Comparison of ENCODE assay signal across 30 cellular contexts in genomic region chrX:10485331-10485730, GRCh38.
DNase-seq lines count a peak whose midpoint lies in the region; ATAC-seq, FAIRE-seq and TF ChIP-seq lines count a peak whose summit lies in the region.
"Had no signal": no experiment of that assay in that cellular context is flagged by ENCODE, and none has a peak within 500 bp of the region (broad histone marks: within the 10 kb centered on the region; RNA-seq: fewer than 3 reads in every experiment).

No MANE protein-coding gene starts in this region.

- TF ChIP-seq CTCF in heart left ventricle (IDR thresholded peaks at IDR 0.05) (no peak), astrocyte (IDR thresholded peaks at IDR 0.05; ENCODE audit: insufficient read depth, low read depth, low read length) (no peak), hepatocyte (IDR thresholded peaks at IDR 0.05; ENCODE audit: poor library complexity) (no peak), transverse colon (IDR thresholded peaks at IDR 0.05) (no peak)

- H3K27me3 ChIP-seq in heart left ventricle (no peaks in the 10 kb centered on the region), astrocyte (ENCODE audit: insufficient read depth, low read length) (no peaks in the 10 kb centered on the region), hepatocyte (no peaks in the 10 kb centered on the region), transverse colon (no peaks in the 10 kb centered on the region)
- H3K27me3 ChIP-seq: BE2C, thyroid gland had no signal

- H3K9me3 ChIP-seq in heart left ventricle (no peaks in the 10 kb centered on the region), astrocyte (ENCODE audit: insufficient read depth, low read depth, low read length) (no peaks in the 10 kb centered on the region), hepatocyte (ENCODE audit: low read depth) (no peaks in the 10 kb centered on the region), transverse colon (no peaks in the 10 kb centered on the region)
- H3K9me3 ChIP-seq: BE2C, thyroid gland had no signal

- in situ Hi-C loops in transverse colon (cut with MboI; ENCODE audit: low pct_ligation_motif_present in 1 of 4, low pct_unique_long_range_greater_than_20kb in 1 of 4, low sequenced_read_pairs in 3 of 4): no loop called here

- FAIRE-seq in astrocyte (lab: Jason Lieb, UNC): peak; percentile 98
- FAIRE-seq: endometrium, GM19239, H54, TTC549 had no signal

- H3K79me2 ChIP-seq in astrocyte (ENCODE audit: insufficient read depth, low read length): no peaks in the 10 kb centered on the region
- H3K79me2 ChIP-seq in hepatocyte: no peaks in the 10 kb centered on the region

- H3K27ac ChIP-seq in heart left ventricle: peak overlapping the region in 8 of 12 donors; percentile 29 to 95 (median 82)
- peak overlapping the region; percentile 57 for H3K27ac ChIP-seq in astrocyte (ENCODE audit: low read depth, low read length)
- peak overlapping the region; percentile 17 for H3K27ac ChIP-seq in hepatocyte
- H3K27ac ChIP-seq in transverse colon: peak overlapping the region in 3 of 4 donors; percentile 26 to 45 (median 43)
- H3K27ac ChIP-seq: SK-N-MC, thyroid gland had no signal

- H3K4me1 ChIP-seq in heart left ventricle (peaks cover 0 to 43% (median 12%) of the 10 kb centered on the region in 12 donors), astrocyte (ENCODE audit: insufficient read depth, low read length) (peaks cover 15% of the 10 kb centered on the region), hepatocyte (ENCODE audit: insufficient read depth) (no peaks in the 10 kb centered on the region), transverse colon (peaks cover 0 to 3% (median 0%) of the 10 kb centered on the region in 4 donors)

- H3K27ac Mint-ChIP-seq in astrocyte (ENCODE audit: unreplicated experiment): no peak overlapping the region
- H3K27ac Mint-ChIP-seq in activated T-cell treated with anti-CD3 and anti-CD28 coated beads, Interleukin-2, amount 50 U/mL, for 72 hours: no peak overlapping the region
- H3K27ac Mint-ChIP-seq: activated CD4-positive, alpha-beta memory T cell treated with anti-CD3 and anti-CD28 coated beads for 36 hours; activated naive CD4-positive, alpha-beta T cell treated with anti-CD3 and anti-CD28 coated beads, Interleukin-2, amount 50 U/mL, for 72 hours; activated T-helper 2 cell treated with anti-CD3 and anti-CD28 coated beads, Interferon-gamma antibody, Interleukin-2, Interleukin-4, amounts not matched to agents 10 μg/mL and 5 μg/mL and 100 μg/mL, durations not matched to agents 14 hours and 24 hours and 36 hours; dendritic cell treated with granulocyte-macrophage colony-stimulating factor and Interleukin-4, amounts not matched to agents 40 ng/mL and 50 ng/mL, for 4 days; stimulated activated naive CD8-positive, alpha-beta T cell treated with anti-CD3 and anti-CD28 coated beads, Interleukin-15, amount 100 ng/mL, for 72 hours had no signal

- no peak overlapping the region for H2AFZ ChIP-seq in astrocyte (ENCODE audit: low read depth, low read length)
- no peak overlapping the region for H2AFZ ChIP-seq in hepatocyte

- no peak for TF ChIP-seq EP300 in transverse colon (IDR thresholded peaks at IDR 0.05; ENCODE audit: low read depth)

- H4K20me1 ChIP-seq in astrocyte (ENCODE audit: insufficient read depth, low read length) (no peaks in the 10 kb centered on the region), hepatocyte (ENCODE audit: insufficient read depth, poor library complexity, severe bottlenecking) (no peaks in the 10 kb centered on the region)

- H3K4me2 ChIP-seq in astrocyte (ENCODE audit: low read length): no peak overlapping the region
- no peak overlapping the region for H3K4me2 ChIP-seq in hepatocyte

- TF ChIP-seq POLR2A in heart left ventricle (IDR thresholded peaks at IDR 0.05) (no peak), transverse colon (IDR thresholded peaks at IDR 0.05) (no peak)

- no peak for ATAC-seq in heart left ventricle
- ATAC-seq in left ventricle myocardium superior: no peak
- ATAC-seq in HG03354 (IDR thresholded peaks at IDR 0.05; ENCODE audit: poor library complexity, severe bottlenecking, unreplicated experiment): no peak
- ATAC-seq in activated T-cell treated with anti-CD3 and anti-CD28 coated beads, Interleukin-2, amount 50 U/mL, for 72 hours (replicated peaks in 1 of 2): no peak
- ATAC-seq: activated naive CD4-positive, alpha-beta T cell treated with anti-CD3 and anti-CD28 coated beads, Interleukin-2, amount 50 U/mL, for 72 hours; stimulated activated naive CD8-positive, alpha-beta T cell treated with anti-CD3 and anti-CD28 coated beads, Interleukin-15, amount 100 ng/mL, for 72 hours had no signal

- H3K9me3 Mint-ChIP-seq in astrocyte (ENCODE audit: unreplicated experiment): no peaks in the 10 kb centered on the region
- no peaks in the 10 kb centered on the region for H3K9me3 Mint-ChIP-seq in activated T-cell treated with anti-CD3 and anti-CD28 coated beads, Interleukin-2, amount 50 U/mL, for 72 hours
- H3K9me3 Mint-ChIP-seq: activated CD4-positive, alpha-beta memory T cell treated with anti-CD3 and anti-CD28 coated beads for 36 hours; activated naive CD4-positive, alpha-beta T cell treated with anti-CD3 and anti-CD28 coated beads, Interleukin-2, amount 50 U/mL, for 72 hours; activated T-helper 2 cell treated with anti-CD3 and anti-CD28 coated beads, Interferon-gamma antibody, Interleukin-2, Interleukin-4, amounts not matched to agents 10 μg/mL and 5 μg/mL and 100 μg/mL, durations not matched to agents 14 hours and 24 hours and 36 hours; dendritic cell treated with granulocyte-macrophage colony-stimulating factor and Interleukin-4, amounts not matched to agents 40 ng/mL and 50 ng/mL, for 4 days; stimulated activated naive CD8-positive, alpha-beta T cell treated with anti-CD3 and anti-CD28 coated beads, Interleukin-15, amount 100 ng/mL, for 72 hours had no signal

- H3K9me2 ChIP-seq in hepatocyte (replicated peaks; ENCODE audit: insufficient read depth): no peaks in the 10 kb centered on the region

- intact Hi-C loops in heart left ventricle (cut with DNase I): loop anchor here in 5 of 10 donors (10.0 kb wide), 2 partner anchors 89 to 129 kb away; no protein-coding TSS in a partner anchor
- intact Hi-C loops in left ventricle myocardium superior (cut with micrococcal nuclease): loop anchor here (10.0 kb wide), 1 partner anchor 109 kb away; no protein-coding TSS in a partner anchor
- intact Hi-C loops in transverse colon (cut with DNase I; ENCODE audit: low total_unique reads): no loop called here

- no peaks in the 10 kb centered on the region for H3K36me3 Mint-ChIP-seq in astrocyte (ENCODE audit: low read depth, unreplicated experiment)
- no peaks in the 10 kb centered on the region for H3K36me3 Mint-ChIP-seq in activated T-cell treated with anti-CD3 and anti-CD28 coated beads, Interleukin-2, amount 50 U/mL, for 72 hours (ENCODE audit: insufficient read depth in 2 of 2)
- H3K36me3 Mint-ChIP-seq: activated CD4-positive, alpha-beta memory T cell treated with anti-CD3 and anti-CD28 coated beads for 36 hours; activated naive CD4-positive, alpha-beta T cell treated with anti-CD3 and anti-CD28 coated beads, Interleukin-2, amount 50 U/mL, for 72 hours had no signal

- no peak overlapping the region for H3K9ac ChIP-seq in astrocyte (ENCODE audit: low read length)

- DNase-seq in heart left ventricle (no peak), left ventricle myocardium superior (no peak), astrocyte (ENCODE audit: low read depth) (no peak), hepatocyte (ENCODE audit: low spot score) (no peak), transverse colon (no peak), NCI-H2029 (lab: John Stamatoyannopoulos, UW) (no peak)
- DNase-seq in activated T-cell treated with anti-CD3 and anti-CD28 coated beads, Interleukin-2, amount 50 U/mL, for 72 hours: no peak
- DNase-seq: activated CD4-positive, alpha-beta memory T cell treated with anti-CD3 and anti-CD28 coated beads for 36 hours; activated CD4-positive, CD25-positive, alpha-beta regulatory T cell treated with anti-CD3 and anti-CD28 coated beads, Interleukin-2, amount 50 U/mL, for 72 hours; activated CD8-positive, alpha-beta memory T cell treated with anti-CD3 and anti-CD28 coated beads, Interleukin-2, amount 50 U/mL, for 4 hours; anterior cingulate cortex; BE2C; GDM1; KG1; MM.1S; NCI-H2081; NCI-H345; NCI-H748 treated with DMSO at 0.1 percent for 48 hours; stimulated activated naive CD8-positive, alpha-beta T cell treated with anti-CD3 and anti-CD28 coated beads, Interleukin-15, amount 100 ng/mL, for 72 hours; thyroid gland had no signal

- no peak overlapping the region for H3K4me3 Mint-ChIP-seq in astrocyte (ENCODE audit: unreplicated experiment)
- H3K4me3 Mint-ChIP-seq in activated T-cell treated with anti-CD3 and anti-CD28 coated beads, Interleukin-2, amount 50 U/mL, for 72 hours: no peak overlapping the region
- H3K4me3 Mint-ChIP-seq: activated CD4-positive, alpha-beta memory T cell treated with anti-CD3 and anti-CD28 coated beads for 36 hours; dendritic cell treated with granulocyte-macrophage colony-stimulating factor and Interleukin-4, amounts not matched to agents 40 ng/mL and 50 ng/mL, for 4 days; stimulated activated naive CD8-positive, alpha-beta T cell treated with anti-CD3 and anti-CD28 coated beads, Interleukin-15, amount 100 ng/mL, for 72 hours had no signal

- WGBS in heart left ventricle, 4 donors: 66 to 87% (median 75%) methylated on average over 3 of the region's 3 CpGs
- WGBS in hepatocyte (ENCODE audit: low lambda C conversion rate, missing lambda C conversion rate): 50% methylated on average over 3 of the region's 3 CpGs
- 76 to 83% methylated on average over 1 to 3 of the region's 3 CpGs for WGBS in transverse colon (ENCODE audit: low coverage in 1 of 2), 2 donors

- H3K36me3 ChIP-seq in heart left ventricle: peaks cover 0 to 6% (median 0%) of the 10 kb centered on the region in 9 donors
- H3K36me3 ChIP-seq in astrocyte (ENCODE audit: insufficient read depth, low read length): peaks cover 1% of the 10 kb centered on the region
- no peaks in the 10 kb centered on the region for H3K36me3 ChIP-seq in hepatocyte (replicated peaks; ENCODE audit: insufficient read depth, low read depth)
- no peaks in the 10 kb centered on the region for H3K36me3 ChIP-seq in transverse colon
- H3K36me3 ChIP-seq: BE2C, thyroid gland had no signal

- H3K4me3 ChIP-seq in heart left ventricle (no peak overlapping the region), astrocyte (ENCODE audit: insufficient read depth, low read depth, low read length) (no peak overlapping the region), hepatocyte (no peak overlapping the region), transverse colon (no peak overlapping the region)
- H3K4me3 ChIP-seq: SK-N-MC, skin epidermis, thyroid gland had no signal

- H3K27me3 Mint-ChIP-seq in astrocyte (ENCODE audit: low read depth, unreplicated experiment): no peaks in the 10 kb centered on the region
- no peaks in the 10 kb centered on the region for H3K27me3 Mint-ChIP-seq in activated T-cell treated with anti-CD3 and anti-CD28 coated beads, Interleukin-2, amount 50 U/mL, for 72 hours (ENCODE audit: low read depth)
- H3K27me3 Mint-ChIP-seq: activated CD4-positive, alpha-beta memory T cell treated with anti-CD3 and anti-CD28 coated beads for 36 hours; dendritic cell treated with granulocyte-macrophage colony-stimulating factor and Interleukin-4, amounts not matched to agents 40 ng/mL and 50 ng/mL, for 4 days; stimulated activated naive CD8-positive, alpha-beta T cell treated with anti-CD3 and anti-CD28 coated beads, Interleukin-15, amount 100 ng/mL, for 72 hours had no signal

- H3K4me1 Mint-ChIP-seq in astrocyte (ENCODE audit: low read depth, unreplicated experiment): peaks cover 16% of the 10 kb centered on the region
- H3K4me1 Mint-ChIP-seq in activated T-cell treated with anti-CD3 and anti-CD28 coated beads, Interleukin-2, amount 50 U/mL, for 72 hours (ENCODE audit: low read depth): no peaks in the 10 kb centered on the region
- H3K4me1 Mint-ChIP-seq: stimulated activated naive CD8-positive, alpha-beta T cell treated with anti-CD3 and anti-CD28 coated beads, Interleukin-15, amount 100 ng/mL, for 72 hours had no signal

Comparison
In these comparisons a context has a peak if more than half of its experiments do, and no peak if none do; other contexts are left out.
1. H3K27ac ChIP-seq: peak in every context shown above with its lines; median percentile 82 in heart left ventricle; 57 in astrocyte; 43 in transverse colon; 17 in hepatocyte.